In genomic region chr1:222021124-222021523, GRCh38 we compare ENCODE assay signal across 23 cellular contexts.
"Had no signal": no experiment of that assay in that cellular context is flagged by ENCODE, and none has a peak within 500 bp of the region (broad histone marks: within the 10 kb centered on the region; RNA-seq: fewer than 3 reads in every experiment).

No MANE protein-coding gene starts in this region.

- H3K27ac Mint-ChIP-seq: activated CD4-positive, alpha-beta memory T cell treated with anti-CD3 and anti-CD28 coated beads, Interleukin-2, amount 10 ng/mL, durations not matched to agents 7 days and 5 days; activated CD4-positive, alpha-beta T cell treated with anti-CD3 and anti-CD28 coated beads, Interleukin-2, amount 10 ng/mL, durations not matched to agents 24 days and 14 days; mesothelial cell of epicardium; stimulated activated naive CD8-positive, alpha-beta T cell treated with anti-CD3 and anti-CD28 coated beads, Interleukin-15, Interleukin-2, amounts not matched to agents 100 ng/mL and 50 ng/mL, for 24 hours; T-helper 17 cell had no signal

- FAIRE-seq: colon, keratinocyte had no signal

- H3K36me3 ChIP-seq: brain microvascular endothelial cell, esophagus squamous epithelium, ovary, prostate gland, right atrium auricular region, tibial artery had no signal

- H3K4me3 Mint-ChIP-seq: activated CD4-positive, alpha-beta memory T cell treated with anti-CD3 and anti-CD28 coated beads, Interleukin-2, amount 10 ng/mL, durations not matched to agents 7 days and 5 days; activated CD4-positive, alpha-beta T cell treated with anti-CD3 and anti-CD28 coated beads, Interleukin-2, amount 10 ng/mL, durations not matched to agents 24 days and 14 days; central memory CD8-positive, alpha-beta T cell; mesothelial cell of epicardium; natural killer cell treated with Interleukin-12 subunit alpha and Interleukin-12 subunit beta and Interleukin-15 and Interleukin-18, amount 100 ng/mL, for 72 hours; stimulated activated naive CD8-positive, alpha-beta T cell treated with anti-CD3 and anti-CD28 coated beads, Interleukin-15, Interleukin-2, amounts not matched to agents 100 ng/mL and 50 ng/mL, for 24 hours; T-helper 17 cell had no signal

- DNase-seq: activated CD4-positive, alpha-beta memory T cell treated with anti-CD3 and anti-CD28 coated beads, Interleukin-2, amount 10 ng/mL, durations not matched to agents 7 days and 5 days; activated CD4-positive, alpha-beta T cell treated with anti-CD3 and anti-CD28 coated beads, Interleukin-2, amount 10 ng/mL, durations not matched to agents 24 days and 14 days; activated effector memory CD4-positive, alpha-beta T cell treated with anti-CD3 and anti-CD28 coated beads, Interleukin-2, amount 50 U/mL, for 16 hours; activated naive CD4-positive, alpha-beta T cell treated with anti-CD3 and anti-CD28 coated beads, Interleukin-2, amount 50 U/mL, for 16 hours; anterior cingulate cortex; brain microvascular endothelial cell; dorsolateral prefrontal cortex; esophagus squamous epithelium; ovary; stimulated activated CD4-positive, alpha-beta T cell treated with anti-CD3 and anti-CD28 coated beads, Interleukin-12 subunit alpha, Interleukin-12 subunit beta, amount 100 ng/mL, for 4 hours; stimulated activated CD4-positive, alpha-beta T cell treated with anti-CD3 and anti-CD28 coated beads, Interleukin-4, amount 100 ng/mL, for 4 hours; substantia nigra; SW 1271; T-helper 17 cell; tibial artery had no signal

- H3K4me1 Mint-ChIP-seq: activated CD4-positive, alpha-beta memory T cell treated with anti-CD3 and anti-CD28 coated beads, Interleukin-2, amount 10 ng/mL, durations not matched to agents 7 days and 5 days; activated CD4-positive, alpha-beta T cell treated with anti-CD3 and anti-CD28 coated beads, Interleukin-2, amount 10 ng/mL, durations not matched to agents 24 days and 14 days; central memory CD8-positive, alpha-beta T cell; mesothelial cell of epicardium had no signal

- H3K4me3 ChIP-seq: dorsolateral prefrontal cortex, esophagus squamous epithelium, ovary, prostate gland, right atrium auricular region, tibial artery had no signal

- H3K27me3 Mint-ChIP-seq: stimulated activated naive CD8-positive, alpha-beta T cell treated with anti-CD3 and anti-CD28 coated beads, Interleukin-15, Interleukin-2, amounts not matched to agents 100 ng/mL and 50 ng/mL, for 24 hours had no signal

- H3K4me1 ChIP-seq: esophagus squamous epithelium, prostate gland, right atrium auricular region, tibial artery had no signal

- H3K36me3 Mint-ChIP-seq: mesothelial cell of epicardium; natural killer cell treated with Interleukin-12 subunit alpha and Interleukin-12 subunit beta and Interleukin-15 and Interleukin-18, amount 100 ng/mL, for 72 hours had no signal

- H3K9me3 ChIP-seq: esophagus squamous epithelium, ovary, prostate gland, right atrium auricular region, tibial artery had no signal

- H3K9me3 Mint-ChIP-seq: activated CD4-positive, alpha-beta memory T cell treated with anti-CD3 and anti-CD28 coated beads, Interleukin-2, amount 10 ng/mL, durations not matched to agents 7 days and 5 days; central memory CD8-positive, alpha-beta T cell; mesothelial cell of epicardium; natural killer cell treated with Interleukin-12 subunit alpha and Interleukin-12 subunit beta and Interleukin-15 and Interleukin-18, amount 100 ng/mL, for 72 hours; stimulated activated naive CD8-positive, alpha-beta T cell treated with anti-CD3 and anti-CD28 coated beads, Interleukin-15, Interleukin-2, amounts not matched to agents 100 ng/mL and 50 ng/mL, for 24 hours had no signal

- H3K27ac ChIP-seq: brain microvascular endothelial cell, dorsolateral prefrontal cortex, esophagus squamous epithelium, ovary, prostate gland, right atrium auricular region, tibial artery had no signal

- H3K27me3 ChIP-seq: brain microvascular endothelial cell, dorsolateral prefrontal cortex, esophagus squamous epithelium, ovary, right atrium auricular region, tibial artery had no signal

- ATAC-seq: natural killer cell treated with Interleukin-12 subunit alpha and Interleukin-12 subunit beta and Interleukin-15 and Interleukin-18, amount 100 ng/mL, for 72 hours; T-helper 17 cell had no signal
